In the genomic region with DNA sequence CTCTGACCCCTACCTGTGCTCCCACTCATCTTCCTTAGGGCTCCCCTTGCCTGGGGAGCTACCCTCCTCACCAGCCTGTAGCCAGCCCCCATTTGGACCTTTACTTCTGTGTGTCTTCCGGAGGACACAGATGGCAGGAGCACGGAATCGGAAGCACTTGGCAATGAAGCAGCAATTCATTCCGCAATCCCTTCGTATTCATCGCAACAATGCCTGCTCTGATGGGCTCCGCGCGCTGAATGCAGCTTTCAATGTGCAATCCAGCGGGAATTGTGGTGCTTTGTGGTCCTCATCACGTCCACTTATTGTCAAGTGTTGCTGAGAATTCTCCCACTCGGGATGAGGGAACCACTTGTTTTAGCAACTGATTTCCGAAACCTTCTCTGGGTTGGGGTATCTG, we compare ENCODE assay signal across 20 cellular contexts.
"Had no signal": no experiment of that assay in that cellular context is flagged by ENCODE, and none has a peak within 500 bp of the region (broad histone marks: within the 10 kb centered on the region; RNA-seq: fewer than 3 reads in every experiment).

No MANE protein-coding gene starts in this region.

- H3K36me3 Mint-ChIP-seq: activated naive CD8-positive, alpha-beta T cell; immature natural killer cell had no signal

- H3K36me3 ChIP-seq: adrenal gland, colonic mucosa, spleen, transverse colon had no signal

- H3K4me1 ChIP-seq: colonic mucosa, spleen, transverse colon had no signal

- H3K27ac Mint-ChIP-seq: activated naive CD8-positive, alpha-beta T cell; activated T-helper 2 cell treated with anti-CD3 and anti-CD28 coated beads, Interferon-gamma antibody, Interleukin-2, Interleukin-4, amounts not matched to agents 10 μg/mL and 5 μg/mL and 100 μg/mL, durations not matched to agents 14 hours and 24 hours and 36 hours; endodermal cell; immature natural killer cell; nephron; stimulated activated naive CD8-positive, alpha-beta T cell treated with anti-CD3 and anti-CD28 coated beads, Interleukin-15, amount 100 ng/mL, for 72 hours had no signal

- H3K27ac ChIP-seq: colonic mucosa, spleen, transverse colon had no signal

- ATAC-seq: activated T-cell treated with anti-CD3 and anti-CD28 coated beads, Interleukin-2, amount 50 U/mL, for 4 hours; left ventricle myocardium superior; stimulated activated naive CD8-positive, alpha-beta T cell treated with anti-CD3 and anti-CD28 coated beads, Interleukin-15, amount 100 ng/mL, for 72 hours had no signal

- H3K9me3 Mint-ChIP-seq: activated T-cell treated with anti-CD3 and anti-CD28 coated beads, Interleukin-2, amount 50 U/mL, for 4 hours; activated T-helper 2 cell treated with anti-CD3 and anti-CD28 coated beads, Interferon-gamma antibody, Interleukin-2, Interleukin-4, amounts not matched to agents 10 μg/mL and 5 μg/mL and 100 μg/mL, durations not matched to agents 14 hours and 24 hours and 36 hours; endodermal cell; immature natural killer cell; nephron; stimulated activated naive CD8-positive, alpha-beta T cell treated with anti-CD3 and anti-CD28 coated beads, Interleukin-15, amount 100 ng/mL, for 72 hours had no signal

- H3K27me3 ChIP-seq: adrenal gland, colonic mucosa, transverse colon had no signal

- H3K4me3 ChIP-seq: adrenal gland, colonic mucosa, spleen, transverse colon had no signal

- H3K4me3 Mint-ChIP-seq: activated naive CD8-positive, alpha-beta T cell; activated T-cell treated with anti-CD3 and anti-CD28 coated beads, Interleukin-2, amount 50 U/mL, for 4 hours; endodermal cell; immature natural killer cell; nephron; stimulated activated naive CD8-positive, alpha-beta T cell treated with anti-CD3 and anti-CD28 coated beads, Interleukin-15, amount 100 ng/mL, for 72 hours had no signal

- H3K4me1 Mint-ChIP-seq: immature natural killer cell; stimulated activated naive CD8-positive, alpha-beta T cell treated with anti-CD3 and anti-CD28 coated beads, Interleukin-15, amount 100 ng/mL, for 72 hours had no signal

- DNase-seq: activated CD4-positive, alpha-beta T cell treated with anti-CD3 and anti-CD28 coated beads for 1 hour; activated CD4-positive, alpha-beta T cell treated with anti-CD3 and anti-CD28 coated beads, Interleukin-2, amount 50 U/mL, for 1 hour; activated CD8-positive, alpha-beta memory T cell treated with anti-CD3 and anti-CD28 coated beads, Interleukin-2, amount 50 U/mL, for 48 hours; activated naive CD4-positive, alpha-beta T cell; activated T-cell treated with anti-CD3 and anti-CD28 coated beads, Interleukin-2, amount 50 U/mL, for 4 hours; adrenal gland; colonic mucosa; immature natural killer cell; kidney glomerular epithelial cell; left ventricle myocardium superior; mammary epithelial cell; retina; spleen; stimulated activated naive CD8-positive, alpha-beta T cell treated with anti-CD3 and anti-CD28 coated beads, Interleukin-15, amount 100 ng/mL, for 72 hours; T-helper 9 cell; transverse colon had no signal

- H3K9me3 ChIP-seq: adrenal gland, colonic mucosa, spleen, transverse colon had no signal
